ENCODE assay signal across 8 cellular contexts in genomic region chr2:144267209-144267608, GRCh38.
DNase-seq lines count a peak whose midpoint lies in the region; ATAC-seq and TF ChIP-seq lines count a peak whose summit lies in the region.

No MANE protein-coding gene starts in this region.

- H3K79me2 ChIP-seq in Karpas-422 (ENCODE audit: low read length): peaks cover 79% of the 10 kb centered on the region

- H3K4me1 Mint-ChIP-seq in stimulated activated naive CD8-positive, alpha-beta T cell treated with anti-CD3 and anti-CD28 coated beads, Interleukin-15, Interleukin-2, amounts not matched to agents 100 ng/mL and 50 ng/mL, for 24 hours (ENCODE audit: low read depth): peaks cover 57% of the 10 kb centered on the region
- H3K4me1 Mint-ChIP-seq in CD14-positive monocyte: peaks cover 17% of the 10 kb centered on the region

- no peaks in the 10 kb centered on the region for H3K36me3 ChIP-seq in right atrium auricular region
- no peaks in the 10 kb centered on the region for H3K36me3 ChIP-seq in Karpas-422 (ENCODE audit: insufficient read depth, low read length)

- no peaks in the 10 kb centered on the region for H3K9me2 ChIP-seq in Karpas-422 (replicated peaks; ENCODE audit: insufficient read depth, low read length)

- peak overlapping the region; percentile 50 for H3K4me3 Mint-ChIP-seq in stimulated activated naive CD8-positive, alpha-beta T cell treated with anti-CD3 and anti-CD28 coated beads, Interleukin-15, Interleukin-2, amounts not matched to agents 100 ng/mL and 50 ng/mL, for 24 hours
- H3K4me3 Mint-ChIP-seq in CD14-positive monocyte: no peak overlapping the region

- TF ChIP-seq CTCF in right atrium auricular region (IDR thresholded peaks at IDR 0.05) (no peak), CD14-positive monocyte (IDR thresholded peaks at IDR 0.05) (no peak)

- H3K4me1 ChIP-seq in right atrium auricular region: no peaks in the 10 kb centered on the region
- H3K4me1 ChIP-seq in Karpas-422 (ENCODE audit: low read length): peaks cover 37% of the 10 kb centered on the region

- H3K27me3 ChIP-seq in right atrium auricular region (no peaks in the 10 kb centered on the region), Karpas-422 (ENCODE audit: low read length) (no peaks in the 10 kb centered on the region)

- no peak overlapping the region for H2AFZ ChIP-seq in Karpas-422 (ENCODE audit: low read length)

- ATAC-seq in Right ventricle myocardium superior (ENCODE audit: poor library complexity) (peak; percentile 34), HG02678 (IDR thresholded peaks at IDR 0.05; ENCODE audit: unreplicated experiment) (peak; percentile 96)

- H3K27ac ChIP-seq in right atrium auricular region (no peak overlapping the region), Karpas-422 (ENCODE audit: low read length) (0 out of 2 replicates have a peak overlapping the region, but pooled peaks have one; percentile 20)

- intact Hi-C loops in Right ventricle myocardium superior (cut with DNase I): no loop called here
- intact Hi-C loops in CD14-positive monocyte (cut with micrococcal nuclease): no loop called here

- H3K27ac Mint-ChIP-seq in stimulated activated naive CD8-positive, alpha-beta T cell treated with anti-CD3 and anti-CD28 coated beads, Interleukin-15, Interleukin-2, amounts not matched to agents 100 ng/mL and 50 ng/mL, for 24 hours: peak overlapping the region; percentile 81
- H3K27ac Mint-ChIP-seq in CD14-positive monocyte: no peak overlapping the region

- no peak overlapping the region for H3K9ac ChIP-seq in Karpas-422 (ENCODE audit: low read length)

- H3K27me3 Mint-ChIP-seq in stimulated activated naive CD8-positive, alpha-beta T cell treated with anti-CD3 and anti-CD28 coated beads, Interleukin-15, Interleukin-2, amounts not matched to agents 100 ng/mL and 50 ng/mL, for 24 hours: no peaks in the 10 kb centered on the region
- no peaks in the 10 kb centered on the region for H3K27me3 Mint-ChIP-seq in CD14-positive monocyte (ENCODE audit: low read depth in 3 of 3)

- H3K4me2 ChIP-seq in Karpas-422 (ENCODE audit: low read depth, low read length, poor library complexity, severe bottlenecking): no peak overlapping the region

- H3K4me3 ChIP-seq in right atrium auricular region (no peak overlapping the region), Karpas-422 (ENCODE audit: low read length) (no peak overlapping the region)

- no peaks in the 10 kb centered on the region for H3K9me3 Mint-ChIP-seq in stimulated activated naive CD8-positive, alpha-beta T cell treated with anti-CD3 and anti-CD28 coated beads, Interleukin-15, Interleukin-2, amounts not matched to agents 100 ng/mL and 50 ng/mL, for 24 hours
- peaks cover 0 to 4% (median 1%) of the 10 kb centered on the region in 7 donors for H3K9me3 Mint-ChIP-seq in CD14-positive monocyte

- peaks cover 14% of the 10 kb centered on the region for H3K36me3 Mint-ChIP-seq in stimulated activated naive CD8-positive, alpha-beta T cell treated with anti-CD3 and anti-CD28 coated beads, Interleukin-15, Interleukin-2, amounts not matched to agents 100 ng/mL and 50 ng/mL, for 24 hours (ENCODE audit: low read depth)
- no peaks in the 10 kb centered on the region for H3K36me3 Mint-ChIP-seq in CD14-positive monocyte

- no peak for DNase-seq in Right ventricle myocardium superior
- no peak for DNase-seq in right atrium auricular region (ENCODE audit: low spot score)
- no peak for DNase-seq in Karpas-422
- no peak for DNase-seq in NCI-H2196 treated with DMSO at 0.1 percent for 48 hours (lab: John Stamatoyannopoulos, UW; ENCODE audit: unreplicated experiment)
- DNase-seq in medulla oblongata (ENCODE audit: extremely low spot score): no peak
- no peak for DNase-seq in CD14-positive monocyte (ENCODE audit: low spot score)

- H4K20me1 ChIP-seq in Karpas-422 (ENCODE audit: insufficient read depth, low read depth, low read length): no peaks in the 10 kb centered on the region

- H3K9me3 ChIP-seq in right atrium auricular region (no peaks in the 10 kb centered on the region), Karpas-422 (ENCODE audit: low read length) (no peaks in the 10 kb centered on the region)
